Comparison of ENCODE assay signal across 10 cellular contexts in genomic region chr11:64801591-64802369, GRCh38. TPM values are rescaled to one million over a fixed set of nuclear protein-coding genes. Genes with fewer than 3 reads are reported as not detected.
A peak's percentile ranks its signal among the peaks of the same experiment; 100 is the strongest.
DNase-seq lines count a peak whose midpoint lies in the region; ATAC-seq and TF ChIP-seq lines count a peak whose summit lies in the region.
"Had no signal": no experiment of that assay in that cellular context is flagged by ENCODE, and none has a peak within 500 bp of the region (broad histone marks: within the 10 kb centered on the region; RNA-seq: fewer than 3 reads in every experiment).

No MANE protein-coding gene starts in this region.

- H3K9me3 Mint-ChIP-seq in nephron = no peaks in the 10 kb centered on the region

- H3K36me3 Mint-ChIP-seq in nephron (ENCODE audit: low read depth) = peaks cover 20% of the 10 kb centered on the region

- no peak for TF ChIP-seq CTCF in nephron (IDR thresholded peaks at IDR 0.05; ENCODE audit: unreplicated experiment in 3 of 3)

- peak overlapping the region; percentile 89 for H3K27ac ChIP-seq in BLaER1
- H3K27ac ChIP-seq in cingulate gyrus (ENCODE audit: low read depth, low read length) = peak overlapping the region; percentile 75

- peaks cover 15% of the 10 kb centered on the region for H3K4me1 Mint-ChIP-seq in nephron

- H3K4me3 Mint-ChIP-seq in nephron = peak overlapping the region; percentile 74 to 80 (median 80)

- DNase-seq in Kasumi-1 (lab: John Stamatoyannopoulos, UW) (peak; percentile 31 to 35), DMS53 treated with DMSO at 0.1 percent for 48 hours (lab: John Stamatoyannopoulos, UW; ENCODE audit: unreplicated experiment) (no peak), DMS53 (lab: John Stamatoyannopoulos, UW) (no peak)
- no peak for DNase-seq in stimulated activated CD4-positive, alpha-beta T cell treated with anti-CD3 and anti-CD28 coated beads, Interleukin-4, amount 100 ng/mL, for 4 hours

- peak overlapping the region; percentile 75 for H3K9ac ChIP-seq in BLaER1

- H3K4me2 ChIP-seq in BLaER1 = peak overlapping the region; percentile 100

- peak overlapping the region in 1 of 3 experiments; percentile 48 for H3K27ac Mint-ChIP-seq in nephron

- no peaks in the 10 kb centered on the region for H3K27me3 ChIP-seq in BLaER1
- H3K27me3 ChIP-seq: pancreas had no signal

- H3K27me3 Mint-ChIP-seq in nephron (ENCODE audit: low read depth) = no peaks in the 10 kb centered on the region

- peaks cover 43% of the 10 kb centered on the region for H3K36me3 ChIP-seq in BLaER1

- 0 out of 2 replicates have a peak, but pooled peaks cover 5% of the 10 kb centered on the region for H4K20me1 ChIP-seq in BLaER1

- H3K4me3 ChIP-seq in BLaER1 = peak overlapping the region; percentile 73

- H3K4me1 ChIP-seq in BLaER1 = peaks cover 74% of the 10 kb centered on the region

- no peak for ATAC-seq in esophagus mucosa

- H3K9me3 ChIP-seq in BLaER1 = no peaks in the 10 kb centered on the region
- H3K9me3 ChIP-seq: pancreas had no signal

RNA-seq across cellular contexts. Expression of gene MAP4K2, which starts 1.2 kb away (rescaled TPM):
- total RNA-seq in esophagus mucosa = 5.4 TPM

RNA-seq across cellular contexts. Expression of gene MEN1, which starts 8.6 kb away (rescaled TPM):
- 15.6 TPM for total RNA-seq in esophagus mucosa

RNA-seq across cellular contexts. Expression of gene SF1, which starts 23.4 kb away (rescaled TPM):
- total RNA-seq in esophagus mucosa = 129 TPM

RNA-seq across cellular contexts. Expression of gene PYGM, which starts 42.0 kb away (rescaled TPM):
- total RNA-seq in esophagus mucosa = 0.44 TPM
- total RNA-seq: LHCN-M2 had no signal

RNA-seq across cellular contexts. Expression of gene CDC42BPG, which starts 42.7 kb away (rescaled TPM):
- total RNA-seq in esophagus mucosa = 20.5 TPM

Comparison
In these comparisons a context has a peak if more than half of its experiments do, and no peak if none do; other contexts are left out.
1. DNase-seq: peak in Kasumi-1 (2 of 2); none in DMS53 treated with DMSO at 0.1 percent for 48 hours (single experiment), DMS53 (single experiment) and stimulated activated CD4-positive, alpha-beta T cell treated with anti-CD3 and anti-CD28 coated beads, Interleukin-4, amount 100 ng/mL, for 4 hours (0 of 2).